ENCODE assay signal across 10 cellular contexts in the genomic region with DNA sequence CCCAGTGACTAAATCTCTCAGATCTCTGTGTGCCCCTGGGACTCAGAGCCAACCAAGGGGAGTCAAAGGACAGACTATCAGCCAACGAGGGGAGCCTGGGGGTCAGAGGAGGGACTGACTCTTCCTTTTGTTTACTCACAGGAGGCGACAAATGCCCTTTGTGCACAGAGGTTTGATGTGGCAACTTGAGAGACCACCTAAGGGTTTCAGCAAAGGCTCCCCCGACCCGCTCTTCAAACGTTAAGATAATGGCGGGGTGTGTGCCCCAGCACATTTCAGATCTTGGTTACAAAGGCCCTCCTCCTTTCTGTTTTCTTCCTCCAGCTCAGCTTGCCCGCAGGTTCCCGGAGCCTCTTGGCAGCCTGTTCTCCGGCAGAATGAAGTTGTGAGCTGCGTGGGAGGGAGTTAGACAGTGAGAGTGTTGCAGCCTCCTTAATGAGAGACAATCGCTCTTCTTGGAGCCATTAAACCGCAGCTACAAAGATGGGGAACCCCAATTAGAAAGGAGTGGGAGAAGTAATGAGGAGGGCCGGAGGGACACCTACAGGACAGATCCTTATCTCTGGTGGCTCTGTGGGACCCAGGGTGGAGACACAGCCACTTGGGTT.
A peak's percentile ranks its signal among the peaks of the same experiment; 100 is the strongest.
DNase-seq lines count a peak whose midpoint lies in the region; ATAC-seq and TF ChIP-seq lines count a peak whose summit lies in the region.
"Had no signal": no experiment of that assay in that cellular context is flagged by ENCODE, and none has a peak within 500 bp of the region (broad histone marks: within the 10 kb centered on the region; RNA-seq: fewer than 3 reads in every experiment).

No MANE protein-coding gene starts in this region.

- WGBS in transverse colon (ENCODE audit: low coverage in 1 of 2), 2 donors = 57 to 68% methylated on average over 1 to 13 of the region's 13 CpGs

- no peaks in the 10 kb centered on the region for H3K27me3 ChIP-seq in muscle layer of colon (ENCODE audit: control insufficient read depth in 1 of 2, insufficient read depth in 2 of 2, low read length in 2 of 2)
- no peaks in the 10 kb centered on the region for H3K27me3 ChIP-seq in transverse colon

- H3K9me3 ChIP-seq in muscle layer of colon (ENCODE audit: low read length) (no peaks in the 10 kb centered on the region), transverse colon (no peaks in the 10 kb centered on the region)

- DNase-seq in NCI-H69 (lab: John Stamatoyannopoulos, UW) (peak; percentile 26), fibroblast of peridontal ligament (ENCODE audit: extremely low read depth) (peak; percentile 51), transverse colon (peak; percentile 17), DMS53 (lab: John Stamatoyannopoulos, UW) (no peak)
- DNase-seq in stimulated activated CD4-positive, alpha-beta T cell treated with anti-CD3 and anti-CD28 coated beads, Interleukin-12 subunit alpha, Interleukin-12 subunit beta, amount 100 ng/mL, for 4 hours = no peak
- DNase-seq: activated gamma-delta T cell, T1000 had no signal

- TF ChIP-seq POLR2A in transverse colon (IDR thresholded peaks at IDR 0.05) = no peak

- no peak for TF ChIP-seq CTCF in transverse colon (IDR thresholded peaks at IDR 0.05)

- in situ Hi-C loops in transverse colon (cut with MboI; ENCODE audit: low pct_ligation_motif_present in 1 of 4, low pct_unique_long_range_greater_than_20kb in 1 of 4, low sequenced_read_pairs in 3 of 4) = no loop called here

- H3K9ac ChIP-seq in muscle layer of colon (ENCODE audit: low read length) = no peak overlapping the region

- no peaks in the 10 kb centered on the region for H3K36me3 ChIP-seq in muscle layer of colon (ENCODE audit: insufficient read depth, low read length)
- no peaks in the 10 kb centered on the region for H3K36me3 ChIP-seq in transverse colon

- H3K4me3 ChIP-seq in muscle layer of colon (ENCODE audit: low read depth in 1 of 2, low read length in 2 of 2) (no peak overlapping the region), transverse colon (no peak overlapping the region)

- H3K4me1 ChIP-seq in muscle layer of colon (ENCODE audit: insufficient read depth, low read length) (peaks cover 32% of the 10 kb centered on the region), transverse colon (peaks cover 0 to 23% (median 0%) of the 10 kb centered on the region in 4 donors)

- intact Hi-C loops in transverse colon (cut with DNase I; ENCODE audit: low total_unique reads) = no loop called here

- no peak for ATAC-seq in activated CD4-positive, CD25-positive, alpha-beta regulatory T cell treated with anti-CD3 and anti-CD28 coated beads, Interleukin-2, amount 50 U/mL, for 24 hours
- ATAC-seq in GM21576 (IDR thresholded peaks at IDR 0.05; ENCODE audit: unreplicated experiment) = no peak

- TF ChIP-seq EP300 in transverse colon (IDR thresholded peaks at IDR 0.05; ENCODE audit: low read depth) = no peak

- H3K27ac ChIP-seq in muscle layer of colon (ENCODE audit: low read depth, low read length) = peak overlapping the region; percentile 62
- peak overlapping the region; percentile 22 to 58 (median 50) for H3K27ac ChIP-seq in transverse colon

Comparison
In these comparisons a context has a peak if more than half of its experiments do, and no peak if none do; other contexts are left out.
1. DNase-seq: peak in NCI-H69 (single experiment), fibroblast of peridontal ligament (single experiment) and transverse colon (single experiment); none in stimulated activated CD4-positive, alpha-beta T cell treated with anti-CD3 and anti-CD28 coated beads, Interleukin-12 subunit alpha, Interleukin-12 subunit beta, amount 100 ng/mL, for 4 hours (single experiment) and DMS53 (single experiment).